ENCODE assay signal across 24 cellular contexts in genomic region chr10:132292287-132292971, GRCh38. TPM values are rescaled to one million over a fixed set of nuclear protein-coding genes. Genes with fewer than 3 reads are reported as not detected.
DNase-seq lines count a peak whose midpoint lies in the region; ATAC-seq, FAIRE-seq and TF ChIP-seq lines count a peak whose summit lies in the region.
"Had no signal": no experiment of that assay in that cellular context is flagged by ENCODE, and none has a peak within 500 bp of the region (broad histone marks: within the 10 kb centered on the region; RNA-seq: fewer than 3 reads in every experiment).

No MANE protein-coding gene starts in this region.

- H3K27me3 ChIP-seq in right atrium auricular region (no peaks in the 10 kb centered on the region), HepG2 (ENCODE audit: control insufficient read depth in 1 of 2, insufficient read depth in 2 of 2, low read length in 2 of 2) (no peaks in the 10 kb centered on the region), sigmoid colon (no peaks in the 10 kb centered on the region)
- H3K27me3 ChIP-seq: MG63, Peyer's patch had no signal

- no peak overlapping the region for H3K4me2 ChIP-seq in HepG2 (ENCODE audit: low read depth, low read length)

- BruUV-seq in HepG2 (replicated peaks; lab: Mats Ljungman, UMichigan): no TSS peak

- POLR2A ChIA-PET in HepG2 (lab: Yijun Ruan, JAX): no interaction called here

- TF ChIP-seq CTCF in right atrium auricular region (IDR thresholded peaks at IDR 0.05): no peak
- no peak for TF ChIP-seq CTCF in HepG2 (CRISPR knock-in tag; IDR thresholded peaks at IDR 0.05)
- TF ChIP-seq CTCF in sigmoid colon (IDR thresholded peaks at IDR 0.05): no peak

- TF ChIP-seq RAD21 in HepG2 (CRISPR knock-in tag; IDR thresholded peaks at IDR 0.05): no peak

- CTCF ChIA-PET in HepG2 (lab: Yijun Ruan, JAX; ENCODE audit: low intra/inter-chr PET ratio, low total read pairs): no interaction called here

- H3K9me3 ChIP-seq in right atrium auricular region: peaks cover 0 to 20% of the 10 kb centered on the region in 2 donors
- H3K9me3 ChIP-seq in HepG2 (ENCODE audit: low read length): peaks cover 6% of the 10 kb centered on the region; the same call in 1 of the 2 replicates
- H3K9me3 ChIP-seq in sigmoid colon: peaks cover 0 to 2% (median 0%) of the 10 kb centered on the region in 4 donors
- H3K9me3 ChIP-seq: Peyer's patch had no signal

- TF ChIP-seq POLR2A in HepG2 (IDR thresholded peaks at IDR 0.05; ENCODE audit: insufficient read depth in 1 of 2, low read depth in 2 of 2, low read length in 2 of 2): no peak
- TF ChIP-seq POLR2A in sigmoid colon (IDR thresholded peaks at IDR 0.05): no peak
- no peak for TF ChIP-seq POLR2A in erythroblast (IDR thresholded peaks at IDR 0.05; ENCODE audit: low read length)

- peaks cover 0 to 8% of the 10 kb centered on the region in 2 donors for H3K4me1 ChIP-seq in right atrium auricular region
- no peaks in the 10 kb centered on the region for H3K4me1 ChIP-seq in HepG2 (ENCODE audit: insufficient read depth, low read length)
- H3K4me1 ChIP-seq in sigmoid colon: peaks cover 0 to 17% (median 16%) of the 10 kb centered on the region in 4 donors
- H3K4me1 ChIP-seq: Peyer's patch had no signal

- no peak overlapping the region for H3K4me3 ChIP-seq in right atrium auricular region
- H3K4me3 ChIP-seq in HepG2 (replicated peaks in 1 of 3; ENCODE audit: insufficient read depth in 1 of 3, low read depth in 2 of 3, low read length in 3 of 3): no peak overlapping the region
- H3K4me3 ChIP-seq in sigmoid colon: no peak overlapping the region
- H3K4me3 ChIP-seq: GM12878, GM23248, MG63, Peyer's patch had no signal

- no peaks in the 10 kb centered on the region for H3K36me3 ChIP-seq in right atrium auricular region
- no peaks in the 10 kb centered on the region for H3K36me3 ChIP-seq in HepG2 (replicated peaks in 1 of 2; ENCODE audit: control insufficient read depth in 1 of 2, insufficient read depth in 2 of 2, low read length in 2 of 2)
- H3K36me3 ChIP-seq in sigmoid colon: no peaks in the 10 kb centered on the region
- H3K36me3 ChIP-seq: MG63, Peyer's patch had no signal

- H2AFZ ChIP-seq in HepG2 (ENCODE audit: low read length): no peak overlapping the region
- H2AFZ ChIP-seq: GM23248 had no signal

- H3K9ac ChIP-seq in HepG2 (ENCODE audit: insufficient read depth, low read depth, low read length): no peak overlapping the region
- H3K9ac ChIP-seq: GM23248 had no signal

- DNase-seq in left ventricle myocardium superior (peak; percentile 6), right atrium auricular region (ENCODE audit: low spot score) (no peak), HepG2 (ENCODE audit: low spot score) (no peak), sigmoid colon (peak; percentile 40), erythroblast (lab: John Stamatoyannopoulos, UW) (no peak), Ammon's horn (ENCODE audit: low spot score) (no peak), caudate nucleus (lab: John Stamatoyannopoulos, UW) (no peak)
- DNase-seq: Calu3; CD8-positive, alpha-beta T cell; GM23248; HCEC 1CT; Kasumi-1; MG63; NCI-H146; NCI-H2029 treated with DMSO at 0.1 percent for 48 hours; NCI-H2171 treated with DMSO at 0.1 percent for 48 hours; NCI-H446 treated with DMSO at 0.1 percent for 48 hours; NCI-H69; SHP77 treated with DMSO at 0.1 percent for 48 hours had no signal

- no peaks in the 10 kb centered on the region for H3K79me2 ChIP-seq in HepG2 (ENCODE audit: insufficient read depth, low read length)

- TF ChIP-seq EP300 in HepG2 (IDR thresholded peaks at IDR 0.05; ENCODE audit: low read depth in 2 of 2, low read length in 2 of 2) (no peak), HepG2 (CRISPR knock-in tag; IDR thresholded peaks at IDR 0.05; ENCODE audit: borderline replicate concordance) (no peak), sigmoid colon (IDR thresholded peaks at IDR 0.05) (no peak)

- 80% methylated on average over 14 of the region's 16 CpGs for WGBS in HepG2 (ENCODE audit: low lambda C conversion rate)
- WGBS in sigmoid colon, 2 donors: 89 to 90% methylated on average over 16 of the region's 16 CpGs

- FAIRE-seq in HepG2 (lab: Jason Lieb, UNC): no peak
- FAIRE-seq: A204.1, GM12878, GM19239, HTR-8/SVneo had no signal

- no peak for ATAC-seq in left ventricle myocardium superior
- no peak for ATAC-seq in HepG2
- ATAC-seq: CD8-positive, alpha-beta T cell; GM12878 had no signal

- in situ Hi-C loops in HepG2 (cut with HindIII; ENCODE audit: extremely low pct_ligation_motif_present, low pct_unique_long_range_greater_than_20kb): no loop called here

- intact Hi-C loops in left ventricle myocardium superior (cut with micrococcal nuclease) (no loop called here), HepG2 (cut with micrococcal nuclease; ENCODE audit: unreplicated experiment) (no loop called here), sigmoid colon (cut with DNase I) (no loop called here)

- H4K20me1 ChIP-seq in HepG2 (ENCODE audit: insufficient read depth, low read length): no peaks in the 10 kb centered on the region

- H3K27ac ChIP-seq in right atrium auricular region (no peak overlapping the region), HepG2 (ENCODE audit: extremely low read length, insufficient read depth, low read length) (no peak overlapping the region), sigmoid colon (peak overlapping the region in 2 of 4 donors; percentile 74 to 79), caudate nucleus (ENCODE audit: low read depth, low read length) (no peak overlapping the region)
- H3K27ac ChIP-seq: GM23248, Peyer's patch had no signal

TF ChIP-seq in HepG2, 621 proteins besides CTCF, POLR2A, EP300 and RAD21 (continues in another document):
- no peak for TF ChIP-seq ZFP36L1 (CRISPR knock-in tag; IDR thresholded peaks at IDR 0.05)
- no peak for TF ChIP-seq JDP2 (CRISPR knock-in tag; IDR thresholded peaks at IDR 0.05; ENCODE audit: borderline replicate concordance)

RNA-seq across cellular contexts. Expression of gene STK32C, which starts 15.3 kb away (rescaled TPM):
- total RNA-seq in left ventricle myocardium superior (4.9 TPM), right atrium auricular region (1 to 10 TPM; 2.6 to 3.7 TPM), HepG2 (2016; rRNA removed; fragmentation: Illumina TruSeq; extraction: Trizol) (18.9 and 19.4 TPM in 2 replicates), sigmoid colon (1 to 10 TPM; 4.3 to 8.4 (median 6.1) TPM)
- 6.4 and 9.0 TPM in 2 replicates for total RNA-seq in HepG2 (2016; cell fraction: cytosol; rRNA removed; fragmentation: Illumina TruSeq; extraction: Trizol; ENCODE audit: low read depth)
- total RNA-seq in HepG2 (2016; cell fraction: insoluble cytoplasmic fraction; rRNA removed; fragmentation: Illumina TruSeq; extraction: Trizol): 18.5 and 19.3 TPM in 2 replicates
- 13.9 and 14.9 TPM in 2 replicates for total RNA-seq in HepG2 (2016; cell fraction: membrane; rRNA removed; fragmentation: Illumina TruSeq; extraction: Trizol)
- 8.4 and 10.8 TPM in 2 replicates for total RNA-seq in HepG2 (2016; cell fraction: nucleus; rRNA removed; fragmentation: Illumina TruSeq; extraction: Trizol)
- polyA plus RNA-seq in HepG2 (2011; rRNA removed) (9.9 and 10.9 TPM in 2 replicates), sigmoid colon (10 to 100 TPM; 10.4 to 12.8 (median 12.6) TPM)
- polyA plus RNA-seq in HepG2 (2011; cell fraction: cytosol; rRNA removed): 7.4 and 11.6 TPM in 2 replicates
- 13.7 and 17.7 TPM in 2 replicates for polyA plus RNA-seq in HepG2 (2011; cell fraction: nucleus; rRNA removed)
- polyA plus RNA-seq in HepG2 (2012): 12.0 and 12.5 TPM in 2 replicates
- polyA plus RNA-seq in HepG2 (2016; cell fraction: cytosol; fragmentation: Illumina TruSeq; extraction: Trizol; ENCODE audit: low read depth): 9.3 and 10.8 TPM in 2 replicates
- 19.9 and 20.6 TPM in 2 replicates for polyA plus RNA-seq in HepG2 (2016; cell fraction: insoluble cytoplasmic fraction; fragmentation: Illumina TruSeq; extraction: Trizol; ENCODE audit: low read depth)
- 11.2 and 12.1 TPM in 2 replicates for polyA plus RNA-seq in HepG2 (2016; cell fraction: membrane; fragmentation: Illumina TruSeq; extraction: Trizol; ENCODE audit: low read depth)
- 19.7 and 20.0 TPM in 2 replicates for polyA plus RNA-seq in HepG2 (2016; cell fraction: nucleus; fragmentation: Illumina TruSeq; extraction: Trizol; ENCODE audit: insufficient read depth, low read depth)
- 10.2 and 30.6 TPM in 2 replicates for polyA minus RNA-seq in HepG2 (2011; rRNA and poly(A)+ RNA removed; ENCODE audit: low replicate concordance)
- polyA minus RNA-seq in HepG2 (2011; cell fraction: cytosol; rRNA and poly(A)+ RNA removed): 4.4 and 5.4 TPM in 2 replicates
- 6.1 and 7.1 TPM in 2 replicates for polyA minus RNA-seq in HepG2 (2011; cell fraction: nucleus; rRNA and poly(A)+ RNA removed)

RNA-seq across cellular contexts. Expression of gene LRRC27, which starts 39.6 kb away (rescaled TPM):
- total RNA-seq in left ventricle myocardium superior (3.2 TPM), right atrium auricular region (1 to 10 TPM; 2.6 to 4.6 TPM), HepG2 (2016; rRNA removed; fragmentation: Illumina TruSeq; extraction: Trizol) (3.9 and 4.6 TPM in 2 replicates), sigmoid colon (10 to 100 TPM in 1 of 4 donors, 1 to 10 TPM in 3; 6.1 to 15.5 (median 8.1) TPM)
- total RNA-seq in HepG2 (2016; cell fraction: cytosol; rRNA removed; fragmentation: Illumina TruSeq; extraction: Trizol; ENCODE audit: low read depth): 2.1 and 2.2 TPM in 2 replicates
- total RNA-seq in HepG2 (2016; cell fraction: insoluble cytoplasmic fraction; rRNA removed; fragmentation: Illumina TruSeq; extraction: Trizol): 3.2 and 4.3 TPM in 2 replicates
- 2.1 and 2.5 TPM in 2 replicates for total RNA-seq in HepG2 (2016; cell fraction: membrane; rRNA removed; fragmentation: Illumina TruSeq; extraction: Trizol)
- 5.9 and 7.5 TPM in 2 replicates for total RNA-seq in HepG2 (2016; cell fraction: nucleus; rRNA removed; fragmentation: Illumina TruSeq; extraction: Trizol)
- polyA plus RNA-seq in HepG2 (2011; rRNA removed) (4.2 and 4.3 TPM in 2 replicates), sigmoid colon (1 to 10 TPM; 1.4 to 6.2 (median 1.8) TPM)
- polyA plus RNA-seq in HepG2 (2011; cell fraction: cytosol; rRNA removed): 1.8 and 1.9 TPM in 2 replicates
- 14.3 and 14.5 TPM in 2 replicates for polyA plus RNA-seq in HepG2 (2011; cell fraction: nucleus; rRNA removed)
- polyA plus RNA-seq in HepG2 (2012): 3.2 and 3.6 TPM in 2 replicates
- polyA plus RNA-seq in HepG2 (2016; cell fraction: cytosol; fragmentation: Illumina TruSeq; extraction: Trizol; ENCODE audit: low read depth): 0.82 and 0.88 TPM in 2 replicates
- 3.6 and 4.7 TPM in 2 replicates for polyA plus RNA-seq in HepG2 (2016; cell fraction: insoluble cytoplasmic fraction; fragmentation: Illumina TruSeq; extraction: Trizol; ENCODE audit: low read depth)
- 2.6 and 2.7 TPM in 2 replicates for polyA plus RNA-seq in HepG2 (2016; cell fraction: membrane; fragmentation: Illumina TruSeq; extraction: Trizol; ENCODE audit: low read depth)
- 11.7 and 14.6 TPM in 2 replicates for polyA plus RNA-seq in HepG2 (2016; cell fraction: nucleus; fragmentation: Illumina TruSeq; extraction: Trizol; ENCODE audit: insufficient read depth, low read depth)
- 2.7 and 3.0 TPM in 2 replicates for polyA minus RNA-seq in HepG2 (2011; rRNA and poly(A)+ RNA removed; ENCODE audit: low replicate concordance)
- polyA minus RNA-seq in HepG2 (2011; cell fraction: cytosol; rRNA and poly(A)+ RNA removed): 0.88 and 1.4 TPM in 2 replicates
- 11.1 and 12.3 TPM in 2 replicates for polyA minus RNA-seq in HepG2 (2011; cell fraction: nucleus; rRNA and poly(A)+ RNA removed)

Comparison
In these comparisons a context has a peak if more than half of its experiments do, and no peak if none do; other contexts are left out.
1. DNase-seq: peak in left ventricle myocardium superior (single experiment) and sigmoid colon (single experiment); none in right atrium auricular region (single experiment), HepG2 (single experiment), erythroblast (0 of 2), Ammon's horn (single experiment) and caudate nucleus (0 of 61).